ENCODE assay signal across 25 cellular contexts in genomic region chr4:17124767-17125166, GRCh38.
DNase-seq lines count a peak whose midpoint lies in the region; TF ChIP-seq lines count a peak whose summit lies in the region.
"Had no signal": no experiment of that assay in that cellular context is flagged by ENCODE, and none has a peak within 500 bp of the region (broad histone marks: within the 10 kb centered on the region; RNA-seq: fewer than 3 reads in every experiment).

No MANE protein-coding gene starts in this region.

- H3K36me3 ChIP-seq in cardiac muscle cell (no peaks in the 10 kb centered on the region), brain microvascular endothelial cell (replicated peaks) (no peaks in the 10 kb centered on the region), kidney epithelial cell (ENCODE audit: control insufficient read depth, insufficient read depth, low read length) (no peaks in the 10 kb centered on the region), prostate gland (no peaks in the 10 kb centered on the region)
- H3K36me3 ChIP-seq: ascending aorta, BLaER1, heart left ventricle, lower lobe of right lung, SJCRH30, tibial artery had no signal

- no peak overlapping the region for H3K4me3 ChIP-seq in cardiac muscle cell
- no peak overlapping the region for H3K4me3 ChIP-seq in brain microvascular endothelial cell (ENCODE audit: low read depth, low read length)
- H3K4me3 ChIP-seq in kidney epithelial cell (ENCODE audit: low read depth, low read length) = no peak overlapping the region
- H3K4me3 ChIP-seq in prostate gland = no peak overlapping the region
- H3K4me3 ChIP-seq: ascending aorta, BLaER1, GM23248, heart left ventricle, lower lobe of right lung, SJCRH30, tibial artery had no signal

- H3K36me3 Mint-ChIP-seq in activated T-cell treated with anti-CD3 and anti-CD28 coated beads, Interleukin-2, amount 50 U/mL, for 24 hours (ENCODE audit: low read depth) = no peaks in the 10 kb centered on the region
- H3K36me3 Mint-ChIP-seq: activated naive CD4-positive, alpha-beta T cell treated with anti-CD3 and anti-CD28 coated beads, Interleukin-2, amount 50 U/mL, for 24 hours had no signal

- 90% methylated on average over 4 of the region's 4 CpGs for WGBS in prostate gland

- H3K4me3 Mint-ChIP-seq in activated T-cell treated with anti-CD3 and anti-CD28 coated beads, Interleukin-2, amount 50 U/mL, for 24 hours = no peak overlapping the region
- H3K4me3 Mint-ChIP-seq: activated CD8-positive, alpha-beta T cell treated with anti-CD3 and anti-CD28 coated beads, Interleukin-2, amount 10 ng/mL, durations not matched to agents 7 days and 5 days; activated naive CD4-positive, alpha-beta T cell treated with anti-CD3 and anti-CD28 coated beads, Interleukin-2, amount 50 U/mL, for 24 hours had no signal

- intact Hi-C loops in cardiac septum (cut with DNase I) (no loop called here), prostate gland (cut with DNase I) (no loop called here)

- TF ChIP-seq CTCF in cardiac muscle cell (IDR thresholded peaks at IDR 0.05; ENCODE audit: low read depth, low read length) (peak; percentile 31), brain microvascular endothelial cell (IDR thresholded peaks at IDR 0.05; ENCODE audit: low read depth, low read length, missing control alignments) (peak; percentile 31), kidney epithelial cell (IDR thresholded peaks at IDR 0.05; ENCODE audit: insufficient read depth, low read length, poor library complexity, severe bottlenecking) (peak; percentile 24), prostate gland (IDR thresholded peaks at IDR 0.05) (no peak)

- H3K9me3 Mint-ChIP-seq in activated T-cell treated with anti-CD3 and anti-CD28 coated beads, Interleukin-2, amount 50 U/mL, for 24 hours = no peaks in the 10 kb centered on the region
- H3K9me3 Mint-ChIP-seq: activated naive CD4-positive, alpha-beta T cell treated with anti-CD3 and anti-CD28 coated beads, Interleukin-2, amount 50 U/mL, for 24 hours had no signal

- H3K4me1 ChIP-seq in cardiac muscle cell (ENCODE audit: low read depth) (no peaks in the 10 kb centered on the region), prostate gland (replicated peaks) (no peaks in the 10 kb centered on the region)
- H3K4me1 ChIP-seq: ascending aorta, BLaER1, lower lobe of right lung, parathyroid adenoma, SJCRH30, tibial artery had no signal

- H3K4me1 Mint-ChIP-seq in activated T-cell treated with anti-CD3 and anti-CD28 coated beads, Interleukin-2, amount 50 U/mL, for 24 hours (ENCODE audit: low read depth) = no peaks in the 10 kb centered on the region
- H3K4me1 Mint-ChIP-seq: activated naive CD4-positive, alpha-beta T cell treated with anti-CD3 and anti-CD28 coated beads, Interleukin-2, amount 50 U/mL, for 24 hours had no signal

- in situ Hi-C loops in brain microvascular endothelial cell (cut with HindIII; ENCODE audit: low pct_ligation_motif_present, low sequenced_read_pairs) = no loop called here

- no peaks in the 10 kb centered on the region for H3K27me3 Mint-ChIP-seq in activated T-cell treated with anti-CD3 and anti-CD28 coated beads, Interleukin-2, amount 50 U/mL, for 24 hours

- H3K27ac ChIP-seq in cardiac muscle cell (no peak overlapping the region), brain microvascular endothelial cell (no peak overlapping the region), prostate gland (no peak overlapping the region)
- H3K27ac ChIP-seq: ascending aorta, BLaER1, GM23248, heart left ventricle, lower lobe of right lung, parathyroid adenoma, SJCRH30, tibial artery had no signal

- TF ChIP-seq POLR2A in prostate gland (IDR thresholded peaks at IDR 0.05) = no peak

- H3K9me3 ChIP-seq in cardiac muscle cell (ENCODE audit: low read depth) = no peaks in the 10 kb centered on the region
- no peaks in the 10 kb centered on the region for H3K9me3 ChIP-seq in prostate gland
- H3K9me3 ChIP-seq: BLaER1, lower lobe of right lung, SJCRH30, tibial artery had no signal

- no peak for DNase-seq in cardiac muscle cell (ENCODE audit: low read depth in 1 of 2, low spot score in 1 of 2)
- DNase-seq in cardiac septum (ENCODE audit: low spot score) = no peak
- no peak for DNase-seq in brain microvascular endothelial cell
- no peak for DNase-seq in kidney epithelial cell (ENCODE audit: low read depth)
- DNase-seq in activated T-cell treated with anti-CD3 and anti-CD28 coated beads, Interleukin-2, amount 50 U/mL, for 24 hours = no peak
- no peak for DNase-seq in medulla oblongata (ENCODE audit: extremely low spot score)
- DNase-seq in epidermal melanocyte (ENCODE audit: insufficient read length, low spot score) = no peak
- DNase-seq in prostate gland (ENCODE audit: low spot score) = no peak
- DNase-seq: 8988T; activated CD8-positive, alpha-beta T cell treated with anti-CD3 and anti-CD28 coated beads, Interleukin-2, amount 10 ng/mL, durations not matched to agents 7 days and 5 days; activated T-cell treated with anti-CD3 and anti-CD28 coated beads, Interleukin-2, amount 50 U/mL, for 48 hours; cortex of kidney; GM23248; heart left ventricle; lower lobe of right lung; NCI-H1436 treated with DMSO at 0.1 percent for 48 hours; NCI-H82; SJCRH30; stimulated activated CD4-positive, alpha-beta T cell treated with anti-CD3 and anti-CD28 coated beads, Interleukin-1b, Interleukin-23, amount 100 ng/mL, for 48 hours; stimulated activated naive CD4-positive, alpha-beta T cell; tibial artery had no signal

- H3K27ac Mint-ChIP-seq in activated T-cell treated with anti-CD3 and anti-CD28 coated beads, Interleukin-2, amount 50 U/mL, for 24 hours = no peak overlapping the region
- H3K27ac Mint-ChIP-seq: activated CD8-positive, alpha-beta T cell treated with anti-CD3 and anti-CD28 coated beads, Interleukin-2, amount 10 ng/mL, durations not matched to agents 7 days and 5 days; activated naive CD4-positive, alpha-beta T cell treated with anti-CD3 and anti-CD28 coated beads, Interleukin-2, amount 50 U/mL, for 24 hours had no signal

- no peaks in the 10 kb centered on the region for H3K27me3 ChIP-seq in cardiac muscle cell
- H3K27me3 ChIP-seq in brain microvascular endothelial cell (replicated peaks) = no peaks in the 10 kb centered on the region
- no peaks in the 10 kb centered on the region for H3K27me3 ChIP-seq in kidney epithelial cell (ENCODE audit: control insufficient read depth, insufficient read depth, low read length)
- H3K27me3 ChIP-seq in prostate gland (replicated peaks; ENCODE audit: insufficient read depth) = no peaks in the 10 kb centered on the region
- H3K27me3 ChIP-seq: ascending aorta, BLaER1, heart left ventricle, SJCRH30, tibial artery had no signal

Comparison
In these comparisons a context has a peak if more than half of its experiments do, and no peak if none do; other contexts are left out.
1. CTCF ChIP-seq: peak in cardiac muscle cell (single experiment), brain microvascular endothelial cell (single experiment) and kidney epithelial cell (single experiment); none in prostate gland (0 of 4).